9 cellular contexts compared by ENCODE assay signal in genomic region chr20:36237477-36237876, GRCh38. TPM values are rescaled to one million over a fixed set of nuclear protein-coding genes. Genes with fewer than 3 reads are reported as not detected.
A peak's percentile ranks its signal among the peaks of the same experiment; 100 is the strongest.
DNase-seq lines count a peak whose midpoint lies in the region; ATAC-seq and TF ChIP-seq lines count a peak whose summit lies in the region.
"Had no signal": no experiment of that assay in that cellular context is flagged by ENCODE, and none has a peak within 500 bp of the region (broad histone marks: within the 10 kb centered on the region; RNA-seq: fewer than 3 reads in every experiment).

No MANE protein-coding gene starts in this region.

- H3K4me3 ChIP-seq in OCI-LY7 (ENCODE audit: low read depth, low read length, poor library complexity, severe bottlenecking) (peak overlapping the region; percentile 85), endocrine pancreas (ENCODE audit: control insufficient read depth, insufficient read depth, low read length) (peak overlapping the region; percentile 76)

- H2AFZ ChIP-seq in OCI-LY7 (ENCODE audit: low read length): no peak overlapping the region

- no peaks in the 10 kb centered on the region for H3K9me2 ChIP-seq in OCI-LY7 (ENCODE audit: insufficient read depth, low read length)

- H4K20me1 ChIP-seq in OCI-LY7 (ENCODE audit: insufficient read depth, low read length): no peaks in the 10 kb centered on the region

- H3K4me3 Mint-ChIP-seq in Calu3 (ENCODE audit: low read depth, unreplicated experiment): peak overlapping the region; percentile 74
- peak overlapping the region; percentile 91 for H3K4me3 Mint-ChIP-seq in osteocyte (ENCODE audit: unreplicated experiment)

- H3K9me3 Mint-ChIP-seq in Calu3 (ENCODE audit: low read depth, unreplicated experiment): no peaks in the 10 kb centered on the region
- H3K9me3 Mint-ChIP-seq in osteocyte (ENCODE audit: unreplicated experiment): no peaks in the 10 kb centered on the region

- TF ChIP-seq CTCF in Calu3 (IDR thresholded peaks at IDR 0.05; ENCODE audit: unreplicated experiment) (no peak), OCI-LY7 (conservative IDR thresholded peaks at IDR 0.05; ENCODE audit: low read length) (no peak), osteocyte (IDR thresholded peaks at IDR 0.05) (no peak), GM10266 (IDR thresholded peaks at IDR 0.05; ENCODE audit: control insufficient read depth, insufficient read depth, low read depth, missing control alignments) (no peak)

- H3K27ac ChIP-seq in OCI-LY7 (ENCODE audit: low read depth, low read length, poor library complexity, severe bottlenecking): no peak overlapping the region

- peak overlapping the region; percentile 82 for H3K27ac Mint-ChIP-seq in Calu3 (ENCODE audit: unreplicated experiment)
- H3K27ac Mint-ChIP-seq in osteocyte (ENCODE audit: unreplicated experiment): peak overlapping the region; percentile 92

- no peaks in the 10 kb centered on the region for H3K27me3 ChIP-seq in endocrine pancreas (ENCODE audit: control insufficient read depth, insufficient read depth, low read length)

- H3K27me3 Mint-ChIP-seq in Calu3 (ENCODE audit: unreplicated experiment) (no peaks in the 10 kb centered on the region), osteocyte (ENCODE audit: unreplicated experiment) (no peaks in the 10 kb centered on the region)

- no peak for ATAC-seq in GM18505 (IDR thresholded peaks at IDR 0.05; ENCODE audit: unreplicated experiment)
- no peak for ATAC-seq in HG02973 (IDR thresholded peaks at IDR 0.05; ENCODE audit: unreplicated experiment)

- H3K36me3 Mint-ChIP-seq in Calu3 (ENCODE audit: insufficient read depth, unreplicated experiment) (peaks cover 32% of the 10 kb centered on the region), osteocyte (ENCODE audit: unreplicated experiment) (peaks cover 7% of the 10 kb centered on the region)

- peak overlapping the region; percentile 81 for H3K9ac ChIP-seq in endocrine pancreas (ENCODE audit: control insufficient read depth, insufficient read depth, low read length)

- intact Hi-C loops in Calu3 (cut with micrococcal nuclease; ENCODE audit: unreplicated experiment): no loop called here
- intact Hi-C loops in OCI-LY7 (cut with micrococcal nuclease; ENCODE audit: unreplicated experiment): no loop called here

- no peak for TF ChIP-seq POLR2A in GM18505 (IDR thresholded peaks at IDR 0.05; ENCODE audit: borderline replicate concordance, extremely low read depth, insufficient read depth, insufficient read length)

- DNase-seq in Calu3 (no peak), OCI-LY7 (ENCODE audit: low spot score) (no peak), osteocyte (ENCODE audit: extremely low spot score, unreplicated experiment) (no peak), 8988T (no peak), GM10266 (ENCODE audit: extremely low spot score) (no peak)
- DNase-seq: NCI-H69 had no signal

- BruUV-seq in Calu3 (replicated peaks; lab: Mats Ljungman, UMichigan): no TSS peak
- no TSS peak for BruUV-seq in OCI-LY7 (replicated peaks; lab: Mats Ljungman, UMichigan)

- H3K9me3 ChIP-seq in OCI-LY7 (ENCODE audit: low read length) (no peaks in the 10 kb centered on the region), endocrine pancreas (ENCODE audit: control insufficient read depth, low read length) (no peaks in the 10 kb centered on the region)

- peaks cover 16% of the 10 kb centered on the region for H3K4me1 ChIP-seq in OCI-LY7 (ENCODE audit: insufficient read depth, low read length, poor library complexity, severe bottlenecking)
- peaks cover 4% of the 10 kb centered on the region for H3K4me1 ChIP-seq in endocrine pancreas (ENCODE audit: control insufficient read depth, insufficient read depth, low read length)

- POLR2A ChIA-PET in OCI-LY7 (lab: Charles Lee): no interaction called here

- H3K4me1 Mint-ChIP-seq in Calu3 (ENCODE audit: low read depth, unreplicated experiment) (peaks cover 10% of the 10 kb centered on the region), osteocyte (ENCODE audit: unreplicated experiment) (peaks cover 27% of the 10 kb centered on the region)

- peak overlapping the region; percentile 93 for H3K4me2 ChIP-seq in OCI-LY7 (ENCODE audit: low read length)

- peaks cover 44% of the 10 kb centered on the region for H3K36me3 ChIP-seq in OCI-LY7 (ENCODE audit: insufficient read depth, low read length)
- peaks cover 5% of the 10 kb centered on the region for H3K36me3 ChIP-seq in endocrine pancreas (ENCODE audit: control insufficient read depth, insufficient read depth, low read length)

- H3K79me2 ChIP-seq in OCI-LY7 (ENCODE audit: insufficient read depth, low read depth, low read length): peaks cover 42% of the 10 kb centered on the region

- CTCF ChIA-PET in Calu3 (lab: Charles Lee): interaction anchor here (1.2 to 1.5 kb wide), 2 partner anchors 9 to 244 kb away, joined by 3 to 4 read pairs; no protein-coding TSS in a partner anchor
- CTCF ChIA-PET in OCI-LY7 (lab: Charles Lee; ENCODE audit: unreplicated experiment): no interaction called here

RNA-seq across cellular contexts. Expression of gene AAR2, which starts 1.2 kb away (rescaled TPM):
- total RNA-seq in Calu3 (2022): 37.0 and 40.1 TPM in 2 replicates
- total RNA-seq in OCI-LY7 (2014; rRNA removed; shearing (Covaris generic)): 26.4 and 28.5 TPM in 2 replicates
- 19.8 and 20.3 TPM in 2 replicates for total RNA-seq in OCI-LY7 (2022)
- total RNA-seq in osteocyte: 32.8 and 36.1 TPM in 2 replicates
